1 cellular context compared by ENCODE assay signal in genomic region chr18:50143295-50143694, GRCh38.
TF ChIP-seq lines count a peak whose summit lies in the region.

No MANE protein-coding gene starts in this region.

TF ChIP-seq in GM12878, 131 proteins besides CTCF, POLR2A, EP300 and RAD21 (continued from another document):
- TF ChIP-seq E2F4 (IDR thresholded peaks at IDR 0.05; ENCODE audit: low read depth, low read length) (no peak), DPF2 (IDR thresholded peaks at IDR 0.05) (no peak), CHD1 (IDR thresholded peaks at IDR 0.05; ENCODE audit: low read depth, low read length) (no peak), MYB (IDR thresholded peaks at IDR 0.05; ENCODE audit: borderline replicate concordance, low read depth, low read length) (no peak), MEF2A (IDR thresholded peaks at IDR 0.05; ENCODE audit: insufficient read depth, low read depth, low read length) (no peak), BACH1 (IDR thresholded peaks at IDR 0.05; ENCODE audit: borderline replicate concordance) (no peak), JUND (IDR thresholded peaks at IDR 0.05; ENCODE audit: low read depth, low read length) (no peak), SIN3A (IDR thresholded peaks at IDR 0.05; ENCODE audit: low read depth, low read length) (no peak), RELB (IDR thresholded peaks at IDR 0.05; ENCODE audit: low read depth) (no peak), IRF5 (IDR thresholded peaks at IDR 0.05; ENCODE audit: borderline replicate concordance) (no peak), ASH2L (IDR thresholded peaks at IDR 0.05; ENCODE audit: borderline replicate concordance, low read depth) (no peak), ZNF207 (IDR thresholded peaks at IDR 0.05; ENCODE audit: borderline replicate concordance) (no peak), SMAD5 (IDR thresholded peaks at IDR 0.05; ENCODE audit: low read depth) (no peak), CBFB (IDR thresholded peaks at IDR 0.05; ENCODE audit: low read depth) (no peak)
TF ChIP-seq in GM12878: peak in this region for 0.
